14 cellular contexts compared by ENCODE assay signal in genomic region chr9:96918550-96918949, GRCh38. TPM values are rescaled to one million over a fixed set of nuclear protein-coding genes. Genes with fewer than 3 reads are reported as not detected.
DNase-seq lines count a peak whose midpoint lies in the region; ATAC-seq and TF ChIP-seq lines count a peak whose summit lies in the region.
"Not testable (repeated sequence)": the region's sequence is repeated elsewhere in the genome, so short reads cannot be mapped to it uniquely, and the experiment has no call there.
"Had no signal": no experiment of that assay in that cellular context is flagged by ENCODE, and none has a peak within 500 bp of the region (broad histone marks: within the 10 kb centered on the region; RNA-seq: fewer than 3 reads in every experiment).

No MANE protein-coding gene starts in this region.

- not testable (repeated sequence) for H3K36me3 Mint-ChIP-seq in WTC11; nephron progenitor cell (ENCODE audit: low read depth)

- not testable (repeated sequence) for H3K9me3 Mint-ChIP-seq in WTC11, nephron progenitor cell

- H3K36me3 ChIP-seq in HUES48 (ENCODE audit: control insufficient read depth, insufficient read depth, low read length) = not testable (repeated sequence)

- not testable (repeated sequence) for H3K9ac ChIP-seq in HUES48 (ENCODE audit: low read depth, low read length)

- not testable (repeated sequence) for H3K4me1 ChIP-seq in HUES48 (ENCODE audit: control insufficient read depth, insufficient read depth, low read length)

- POLR2A ChIA-PET in WTC11 (lab: Charles Lee) = not testable (repeated sequence)

- not testable (repeated sequence) for H3K4me1 Mint-ChIP-seq in WTC11, nephron progenitor cell

- not testable (repeated sequence) for H3K4me3 Mint-ChIP-seq in WTC11, nephron progenitor cell

- not testable (repeated sequence) for H3K27ac Mint-ChIP-seq in WTC11
- peak overlapping the region; percentile 73 for H3K27ac Mint-ChIP-seq in nephron progenitor cell

- TF ChIP-seq CTCF in WTC11 (IDR thresholded peaks at IDR 0.05); nephron progenitor cell (IDR thresholded peaks at IDR 0.05): not testable (repeated sequence)

- CTCF ChIA-PET in WTC11 (lab: Charles Lee) = not testable (repeated sequence)

- peak overlapping the region; percentile 42 for H3K27ac ChIP-seq in HUES48 (ENCODE audit: low read depth, low read length)

- not testable (repeated sequence) for H3K27me3 ChIP-seq in HUES48 (ENCODE audit: control insufficient read depth, insufficient read depth, low read length)

- peak; percentile 26; the same call in 1 of the 2 replicates for ATAC-seq in WTC11

- not testable (repeated sequence) for H3K27me3 Mint-ChIP-seq in WTC11 (ENCODE audit: low read depth); nephron progenitor cell (ENCODE audit: low read depth, poor library complexity)

- not testable (repeated sequence) for H3K4me3 ChIP-seq in HUES48 (ENCODE audit: low read depth, low read length)

- H3K9me3 ChIP-seq in HUES48 (ENCODE audit: control insufficient read depth, insufficient read depth, low read length) = not testable (repeated sequence)

- DNase-seq in ELF-1 (ENCODE audit: low read depth, low spot score) (peak; percentile 27), dermis blood vessel endothelial cell (peak; percentile 4), islet precursor cell (peak; percentile 34)
- DNase-seq in WTC11 (ENCODE audit: low spot score); nephron progenitor cell: not testable (repeated sequence)

RNA-seq across cellular contexts. Expression of gene NUTM2G, which starts 10.1 kb away (rescaled TPM):
- 0.14 to 0.50 TPM (median 0.27 TPM) in 3 replicates for total RNA-seq in WTC11 (2021)
- not detected in 2 replicates for total RNA-seq in dermis blood vessel endothelial cell
- total RNA-seq: A172; B cell; Caco-2; Calu3; CD4-positive, alpha-beta T cell; CD8-positive, alpha-beta T cell; G401; GM12878 had no signal
